Comparison of ENCODE assay signal across 1 cellular context in the genomic region with DNA sequence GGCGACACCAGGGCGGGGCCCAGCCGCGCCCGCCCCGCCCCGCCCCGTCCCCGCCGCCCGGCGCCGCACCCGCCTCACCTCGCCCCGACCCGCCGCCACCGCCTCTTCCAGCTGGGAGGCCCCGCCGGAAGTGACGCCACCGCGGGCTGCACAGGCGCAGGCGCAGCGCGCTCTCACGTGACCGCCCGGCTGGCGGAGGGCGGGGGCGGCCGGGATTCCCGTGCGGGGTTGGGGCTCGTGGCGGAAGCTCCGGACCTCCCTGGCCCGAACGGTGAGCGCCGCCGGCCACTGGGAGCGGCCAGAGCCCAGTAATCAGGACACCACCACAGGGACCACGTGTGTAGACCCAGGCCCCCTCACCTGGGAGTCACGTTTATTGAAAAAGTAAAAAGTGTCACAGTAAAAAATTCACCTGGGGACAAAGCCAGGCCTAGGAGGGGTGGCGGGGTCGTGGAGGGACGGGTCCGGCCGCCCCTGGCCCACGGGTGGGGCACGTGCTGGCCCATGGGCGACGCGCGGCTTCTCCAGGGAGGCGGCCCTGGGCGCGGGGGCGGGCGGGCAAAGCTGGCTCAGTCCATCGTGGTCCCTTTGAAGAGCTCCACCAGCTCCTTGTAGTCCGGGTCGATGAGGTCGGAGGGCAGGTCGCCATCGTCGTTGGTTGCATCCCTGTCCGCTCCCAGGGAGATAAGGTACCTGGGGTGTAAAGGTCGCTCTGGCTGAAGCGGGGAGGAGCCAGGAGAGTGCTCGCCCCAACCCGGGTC.
TF ChIP-seq lines count a peak whose summit lies in the region.

A gene with protein sequence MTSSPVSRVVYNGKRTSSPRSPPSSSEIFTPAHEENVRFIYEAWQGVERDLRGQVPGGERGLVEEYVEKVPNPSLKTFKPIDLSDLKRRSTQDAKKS (minus strand): TSS at position 132 of the 761 bp plus-strand sequence. CDS start 8,785 bp downstream, outside the sequence.

TF ChIP-seq in K562, 482 proteins besides CTCF, POLR2A, EP300 and RAD21 (continued from another document and continues in another):
- TF ChIP-seq, protein P1, sequence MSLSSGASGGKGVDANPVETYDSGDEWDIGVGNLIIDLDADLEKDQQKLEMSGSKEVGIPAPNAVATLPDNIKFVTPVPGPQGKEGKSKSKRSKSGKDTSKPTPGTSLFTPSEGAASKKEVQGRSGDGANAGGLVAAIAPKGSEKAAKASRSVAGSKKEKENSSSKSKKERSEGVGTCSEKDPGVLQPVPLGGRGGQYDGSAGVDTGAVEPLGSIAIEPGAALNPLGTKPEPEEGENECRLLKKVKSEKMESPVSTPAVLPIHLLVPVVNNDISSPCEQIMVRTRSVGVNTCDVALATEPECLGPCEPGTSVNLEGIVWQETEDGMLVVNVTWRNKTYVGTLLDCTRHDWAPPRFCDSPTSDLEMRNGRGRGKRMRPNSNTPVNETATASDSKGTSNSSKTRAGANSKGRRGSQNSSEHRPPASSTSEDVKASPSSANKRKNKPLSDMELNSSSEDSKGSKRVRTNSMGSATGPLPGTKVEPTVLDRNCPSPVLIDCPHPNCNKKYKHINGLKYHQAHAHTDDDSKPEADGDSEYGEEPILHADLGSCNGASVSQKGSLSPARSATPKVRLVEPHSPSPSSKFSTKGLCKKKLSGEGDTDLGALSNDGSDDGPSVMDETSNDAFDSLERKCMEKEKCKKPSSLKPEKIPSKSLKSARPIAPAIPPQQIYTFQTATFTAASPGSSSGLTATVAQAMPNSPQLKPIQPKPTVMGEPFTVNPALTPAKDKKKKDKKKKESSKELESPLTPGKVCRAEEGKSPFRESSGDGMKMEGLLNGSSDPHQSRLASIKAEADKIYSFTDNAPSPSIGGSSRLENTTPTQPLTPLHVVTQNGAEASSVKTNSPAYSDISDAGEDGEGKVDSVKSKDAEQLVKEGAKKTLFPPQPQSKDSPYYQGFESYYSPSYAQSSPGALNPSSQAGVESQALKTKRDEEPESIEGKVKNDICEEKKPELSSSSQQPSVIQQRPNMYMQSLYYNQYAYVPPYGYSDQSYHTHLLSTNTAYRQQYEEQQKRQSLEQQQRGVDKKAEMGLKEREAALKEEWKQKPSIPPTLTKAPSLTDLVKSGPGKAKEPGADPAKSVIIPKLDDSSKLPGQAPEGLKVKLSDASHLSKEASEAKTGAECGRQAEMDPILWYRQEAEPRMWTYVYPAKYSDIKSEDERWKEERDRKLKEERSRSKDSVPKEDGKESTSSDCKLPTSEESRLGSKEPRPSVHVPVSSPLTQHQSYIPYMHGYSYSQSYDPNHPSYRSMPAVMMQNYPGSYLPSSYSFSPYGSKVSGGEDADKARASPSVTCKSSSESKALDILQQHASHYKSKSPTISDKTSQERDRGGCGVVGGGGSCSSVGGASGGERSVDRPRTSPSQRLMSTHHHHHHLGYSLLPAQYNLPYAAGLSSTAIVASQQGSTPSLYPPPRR (CRISPR knock-in tag; IDR thresholded peaks at IDR 0.05; ENCODE audit: borderline replicate concordance), result no peak
- TF ChIP-seq HLTF (IDR thresholded peaks at IDR 0.05), result no peak
- no peak for TF ChIP-seq HDGF (IDR thresholded peaks at IDR 0.05)
- TF ChIP-seq CBFB (CRISPR knock-in tag; IDR thresholded peaks at IDR 0.05), result no peak
- no peak for TF ChIP-seq NFE2L1 (tag; IDR thresholded peaks at IDR 0.05; ENCODE audit: borderline replicate concordance, low read depth)
- no peak for TF ChIP-seq MAFF (IDR thresholded peaks at IDR 0.05; ENCODE audit: low read length)
- TF ChIP-seq, protein P2, sequence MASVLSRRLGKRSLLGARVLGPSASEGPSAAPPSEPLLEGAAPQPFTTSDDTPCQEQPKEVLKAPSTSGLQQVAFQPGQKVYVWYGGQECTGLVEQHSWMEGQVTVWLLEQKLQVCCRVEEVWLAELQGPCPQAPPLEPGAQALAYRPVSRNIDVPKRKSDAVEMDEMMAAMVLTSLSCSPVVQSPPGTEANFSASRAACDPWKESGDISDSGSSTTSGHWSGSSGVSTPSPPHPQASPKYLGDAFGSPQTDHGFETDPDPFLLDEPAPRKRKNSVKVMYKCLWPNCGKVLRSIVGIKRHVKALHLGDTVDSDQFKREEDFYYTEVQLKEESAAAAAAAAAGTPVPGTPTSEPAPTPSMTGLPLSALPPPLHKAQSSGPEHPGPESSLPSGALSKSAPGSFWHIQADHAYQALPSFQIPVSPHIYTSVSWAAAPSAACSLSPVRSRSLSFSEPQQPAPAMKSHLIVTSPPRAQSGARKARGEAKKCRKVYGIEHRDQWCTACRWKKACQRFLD (CRISPR knock-in tag; IDR thresholded peaks at IDR 0.05), result 0 out of 2 replicates have a peak, but pooled peaks have one; percentile 14
- TF ChIP-seq, protein P3, sequence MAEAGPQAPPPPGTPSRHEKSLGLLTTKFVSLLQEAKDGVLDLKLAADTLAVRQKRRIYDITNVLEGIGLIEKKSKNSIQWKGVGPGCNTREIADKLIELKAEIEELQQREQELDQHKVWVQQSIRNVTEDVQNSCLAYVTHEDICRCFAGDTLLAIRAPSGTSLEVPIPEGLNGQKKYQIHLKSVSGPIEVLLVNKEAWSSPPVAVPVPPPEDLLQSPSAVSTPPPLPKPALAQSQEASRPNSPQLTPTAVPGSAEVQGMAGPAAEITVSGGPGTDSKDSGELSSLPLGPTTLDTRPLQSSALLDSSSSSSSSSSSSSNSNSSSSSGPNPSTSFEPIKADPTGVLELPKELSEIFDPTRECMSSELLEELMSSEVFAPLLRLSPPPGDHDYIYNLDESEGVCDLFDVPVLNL (CRISPR knock-in tag; IDR thresholded peaks at IDR 0.05; ENCODE audit: low read depth), result no peak
- TF ChIP-seq PHF8 (IDR thresholded peaks at IDR 0.05; ENCODE audit: borderline replicate concordance, low read length), result peak; percentile 75
- TF ChIP-seq, protein P4, sequence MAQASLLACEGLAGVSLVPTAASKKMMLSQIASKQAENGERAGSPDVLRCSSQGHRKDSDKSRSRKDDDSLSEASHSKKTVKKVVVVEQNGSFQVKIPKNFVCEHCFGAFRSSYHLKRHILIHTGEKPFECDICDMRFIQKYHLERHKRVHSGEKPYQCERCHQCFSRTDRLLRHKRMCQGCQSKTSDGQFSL (CRISPR knock-in tag; IDR thresholded peaks at IDR 0.05), result no peak
- TF ChIP-seq, protein P4 (tag; IDR thresholded peaks at IDR 0.05), result no peak; a peak in 1 of 4 replicates
- TF ChIP-seq FUS (optimal IDR thresholded peaks at IDR 0.05; ENCODE audit: low read depth, low read length), result no peak
- TF ChIP-seq YBX1 (IDR thresholded peaks at IDR 0.05), result no peak
- no peak for TF ChIP-seq ZC3H11A (IDR thresholded peaks at IDR 0.05; ENCODE audit: low read depth, low read length)
- TF ChIP-seq, protein P5, sequence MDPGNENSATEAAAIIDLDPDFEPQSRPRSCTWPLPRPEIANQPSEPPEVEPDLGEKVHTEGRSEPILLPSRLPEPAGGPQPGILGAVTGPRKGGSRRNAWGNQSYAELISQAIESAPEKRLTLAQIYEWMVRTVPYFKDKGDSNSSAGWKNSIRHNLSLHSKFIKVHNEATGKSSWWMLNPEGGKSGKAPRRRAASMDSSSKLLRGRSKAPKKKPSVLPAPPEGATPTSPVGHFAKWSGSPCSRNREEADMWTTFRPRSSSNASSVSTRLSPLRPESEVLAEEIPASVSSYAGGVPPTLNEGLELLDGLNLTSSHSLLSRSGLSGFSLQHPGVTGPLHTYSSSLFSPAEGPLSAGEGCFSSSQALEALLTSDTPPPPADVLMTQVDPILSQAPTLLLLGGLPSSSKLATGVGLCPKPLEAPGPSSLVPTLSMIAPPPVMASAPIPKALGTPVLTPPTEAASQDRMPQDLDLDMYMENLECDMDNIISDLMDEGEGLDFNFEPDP (CRISPR knock-in tag; IDR thresholded peaks at IDR 0.05), result no peak
- TF ChIP-seq, protein P6, sequence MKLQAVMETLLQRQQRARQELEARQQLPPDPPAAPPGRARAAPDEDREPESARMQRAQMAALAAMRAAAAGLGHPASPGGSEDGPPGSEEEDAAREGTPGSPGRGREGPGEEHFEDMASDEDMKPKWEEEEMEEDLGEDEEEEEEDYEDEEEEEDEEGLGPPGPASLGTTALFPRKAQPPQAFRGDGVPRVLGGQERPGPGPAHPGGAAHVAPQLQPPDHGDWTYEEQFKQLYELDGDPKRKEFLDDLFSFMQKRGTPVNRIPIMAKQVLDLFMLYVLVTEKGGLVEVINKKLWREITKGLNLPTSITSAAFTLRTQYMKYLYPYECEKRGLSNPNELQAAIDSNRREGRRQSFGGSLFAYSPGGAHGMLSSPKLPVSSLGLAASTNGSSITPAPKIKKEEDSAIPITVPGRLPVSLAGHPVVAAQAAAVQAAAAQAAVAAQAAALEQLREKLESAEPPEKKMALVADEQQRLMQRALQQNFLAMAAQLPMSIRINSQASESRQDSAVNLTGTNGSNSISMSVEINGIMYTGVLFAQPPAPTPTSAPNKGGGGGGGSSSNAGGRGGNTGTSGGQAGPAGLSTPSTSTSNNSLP (IDR thresholded peaks at IDR 0.05; ENCODE audit: borderline replicate concordance, low read depth, low read length), result no peak
- no peak for TF ChIP-seq GABPB2 (CRISPR knock-in tag; conservative IDR thresholded peaks at IDR 0.05)
- TF ChIP-seq HMG20B (CRISPR knock-in tag; IDR thresholded peaks at IDR 0.05), result no peak
- no peak for TF ChIP-seq ZNF121 (CRISPR knock-in tag; conservative IDR thresholded peaks at IDR 0.05)
- no peak for TF ChIP-seq BCL6 (CRISPR knock-in tag; IDR thresholded peaks at IDR 0.05)
- no peak for TF ChIP-seq NR1H2 (CRISPR knock-in tag; IDR thresholded peaks at IDR 0.05)
- TF ChIP-seq RB1 (IDR thresholded peaks at IDR 0.05; ENCODE audit: low read depth), result no peak
- peak; percentile 75 for TF ChIP-seq HMGN3 (IDR thresholded peaks at IDR 0.05; ENCODE audit: borderline replicate concordance, extremely low read depth, insufficient read length, low read depth, low read length)
- no peak for TF ChIP-seq SREBF1 (IDR thresholded peaks at IDR 0.05; ENCODE audit: borderline replicate concordance, low read depth, low read length)
- TF ChIP-seq ESRRA (IDR thresholded peaks at IDR 0.05; ENCODE audit: borderline replicate concordance, low read depth), result 0 out of 2 replicates have a peak, but pooled peaks have one; percentile 11
- TF ChIP-seq ZNF140 (CRISPR knock-in tag; IDR thresholded peaks at IDR 0.05), result no peak
- no peak for TF ChIP-seq PHTF2 (CRISPR knock-in tag; IDR thresholded peaks at IDR 0.05)
- TF ChIP-seq, protein P7, sequence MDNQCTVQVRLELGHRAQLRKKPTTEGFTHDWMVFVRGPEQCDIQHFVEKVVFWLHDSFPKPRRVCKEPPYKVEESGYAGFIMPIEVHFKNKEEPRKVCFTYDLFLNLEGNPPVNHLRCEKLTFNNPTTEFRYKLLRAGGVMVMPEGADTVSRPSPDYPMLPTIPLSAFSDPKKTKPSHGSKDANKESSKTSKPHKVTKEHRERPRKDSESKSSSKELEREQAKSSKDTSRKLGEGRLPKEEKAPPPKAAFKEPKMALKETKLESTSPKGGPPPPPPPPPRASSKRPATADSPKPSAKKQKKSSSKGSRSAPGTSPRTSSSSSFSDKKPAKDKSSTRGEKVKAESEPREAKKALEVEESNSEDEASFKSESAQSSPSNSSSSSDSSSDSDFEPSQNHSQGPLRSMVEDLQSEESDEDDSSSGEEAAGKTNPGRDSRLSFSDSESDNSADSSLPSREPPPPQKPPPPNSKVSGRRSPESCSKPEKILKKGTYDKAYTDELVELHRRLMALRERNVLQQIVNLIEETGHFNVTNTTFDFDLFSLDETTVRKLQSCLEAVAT (IDR thresholded peaks at IDR 0.05), result no peak
- no peak for TF ChIP-seq CBX5 (IDR thresholded peaks at IDR 0.05; ENCODE audit: borderline replicate concordance, low read depth)
- TF ChIP-seq, protein P8, sequence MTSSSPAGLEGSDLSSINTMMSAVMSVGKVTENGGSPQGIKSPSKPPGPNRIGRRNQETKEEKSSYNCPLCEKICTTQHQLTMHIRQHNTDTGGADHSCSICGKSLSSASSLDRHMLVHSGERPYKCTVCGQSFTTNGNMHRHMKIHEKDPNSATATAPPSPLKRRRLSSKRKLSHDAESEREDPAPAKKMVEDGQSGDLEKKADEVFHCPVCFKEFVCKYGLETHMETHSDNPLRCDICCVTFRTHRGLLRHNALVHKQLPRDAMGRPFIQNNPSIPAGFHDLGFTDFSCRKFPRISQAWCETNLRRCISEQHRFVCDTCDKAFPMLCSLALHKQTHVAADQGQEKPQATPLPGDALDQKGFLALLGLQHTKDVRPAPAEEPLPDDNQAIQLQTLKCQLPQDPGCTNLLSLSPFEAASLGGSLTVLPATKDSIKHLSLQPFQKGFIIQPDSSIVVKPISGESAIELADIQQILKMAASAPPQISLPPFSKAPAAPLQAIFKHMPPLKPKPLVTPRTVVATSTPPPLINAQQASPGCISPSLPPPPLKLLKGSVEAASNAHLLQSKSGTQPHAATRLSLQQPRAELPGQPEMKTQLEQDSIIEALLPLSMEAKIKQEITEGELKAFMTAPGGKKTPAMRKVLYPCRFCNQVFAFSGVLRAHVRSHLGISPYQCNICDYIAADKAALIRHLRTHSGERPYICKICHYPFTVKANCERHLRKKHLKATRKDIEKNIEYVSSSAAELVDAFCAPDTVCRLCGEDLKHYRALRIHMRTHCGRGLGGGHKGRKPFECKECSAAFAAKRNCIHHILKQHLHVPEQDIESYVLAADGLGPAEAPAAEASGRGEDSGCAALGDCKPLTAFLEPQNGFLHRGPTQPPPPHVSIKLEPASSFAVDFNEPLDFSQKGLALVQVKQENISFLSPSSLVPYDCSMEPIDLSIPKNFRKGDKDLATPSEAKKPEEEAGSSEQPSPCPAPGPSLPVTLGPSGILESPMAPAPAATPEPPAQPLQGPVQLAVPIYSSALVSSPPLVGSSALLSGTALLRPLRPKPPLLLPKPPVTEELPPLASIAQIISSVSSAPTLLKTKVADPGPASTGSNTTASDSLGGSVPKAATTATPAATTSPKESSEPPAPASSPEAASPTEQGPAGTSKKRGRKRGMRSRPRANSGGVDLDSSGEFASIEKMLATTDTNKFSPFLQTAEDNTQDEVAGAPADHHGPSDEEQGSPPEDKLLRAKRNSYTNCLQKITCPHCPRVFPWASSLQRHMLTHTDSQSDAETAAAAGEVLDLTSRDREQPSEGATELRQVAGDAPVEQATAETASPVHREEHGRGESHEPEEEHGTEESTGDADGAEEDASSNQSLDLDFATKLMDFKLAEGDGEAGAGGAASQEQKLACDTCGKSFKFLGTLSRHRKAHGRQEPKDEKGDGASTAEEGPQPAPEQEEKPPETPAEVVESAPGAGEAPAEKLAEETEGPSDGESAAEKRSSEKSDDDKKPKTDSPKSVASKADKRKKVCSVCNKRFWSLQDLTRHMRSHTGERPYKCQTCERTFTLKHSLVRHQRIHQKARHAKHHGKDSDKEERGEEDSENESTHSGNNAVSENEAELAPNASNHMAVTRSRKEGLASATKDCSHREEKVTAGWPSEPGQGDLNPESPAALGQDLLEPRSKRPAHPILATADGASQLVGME (CRISPR knock-in tag; IDR thresholded peaks at IDR 0.05), result no peak
